2 cellular contexts compared by ENCODE assay signal in the genomic region with DNA sequence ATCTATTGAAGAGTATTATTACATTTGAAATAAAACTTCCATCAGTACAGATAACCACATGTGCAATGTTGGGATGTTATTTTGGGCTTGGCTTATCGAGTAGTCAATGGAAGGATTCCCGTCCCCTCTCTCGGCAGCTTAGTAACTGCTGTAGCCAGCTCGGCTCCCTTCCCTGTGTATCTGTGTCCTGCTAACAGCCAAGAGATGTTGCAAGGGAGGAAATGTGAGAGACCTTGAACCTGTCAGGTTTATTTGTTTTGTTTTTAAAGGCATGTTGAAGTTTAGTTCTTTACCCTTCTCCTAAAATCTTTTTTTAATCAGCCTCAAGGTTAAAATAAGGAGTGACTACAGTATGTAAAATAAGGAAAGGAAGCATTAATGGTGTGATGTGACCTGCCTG.
TF ChIP-seq lines count a peak whose summit lies in the region.

No MANE protein-coding gene starts in this region.

TF ChIP-seq in GM23338, 12 proteins besides CTCF, POLR2A, EP300 and RAD21 (continues in another document):
- TF ChIP-seq ZNF114 (CRISPR knock-in tag; IDR thresholded peaks at IDR 0.05) (no peak), CREB1 (CRISPR knock-in tag; IDR thresholded peaks at IDR 0.05; ENCODE audit: low read depth) (no peak), EZH2 (IDR thresholded peaks at IDR 0.05; ENCODE audit: low read depth, unreplicated experiment) (no peak), POLR2AphosphoS5 (IDR thresholded peaks at IDR 0.05; ENCODE audit: low read depth) (no peak), EZH2phosphoT487 (IDR thresholded peaks at IDR 0.05; ENCODE audit: unreplicated experiment) (no peak), ZNF331 (CRISPR knock-in tag; IDR thresholded peaks at IDR 0.05; ENCODE audit: low read depth) (no peak), NANOG (IDR thresholded peaks at IDR 0.05; ENCODE audit: borderline replicate concordance) (no peak), JUNB (IDR thresholded peaks at IDR 0.05; ENCODE audit: unreplicated experiment) (no peak), STAT1 (IDR thresholded peaks at IDR 0.05; ENCODE audit: unreplicated experiment) (no peak)
- TF ChIP-seq, protein P1, sequence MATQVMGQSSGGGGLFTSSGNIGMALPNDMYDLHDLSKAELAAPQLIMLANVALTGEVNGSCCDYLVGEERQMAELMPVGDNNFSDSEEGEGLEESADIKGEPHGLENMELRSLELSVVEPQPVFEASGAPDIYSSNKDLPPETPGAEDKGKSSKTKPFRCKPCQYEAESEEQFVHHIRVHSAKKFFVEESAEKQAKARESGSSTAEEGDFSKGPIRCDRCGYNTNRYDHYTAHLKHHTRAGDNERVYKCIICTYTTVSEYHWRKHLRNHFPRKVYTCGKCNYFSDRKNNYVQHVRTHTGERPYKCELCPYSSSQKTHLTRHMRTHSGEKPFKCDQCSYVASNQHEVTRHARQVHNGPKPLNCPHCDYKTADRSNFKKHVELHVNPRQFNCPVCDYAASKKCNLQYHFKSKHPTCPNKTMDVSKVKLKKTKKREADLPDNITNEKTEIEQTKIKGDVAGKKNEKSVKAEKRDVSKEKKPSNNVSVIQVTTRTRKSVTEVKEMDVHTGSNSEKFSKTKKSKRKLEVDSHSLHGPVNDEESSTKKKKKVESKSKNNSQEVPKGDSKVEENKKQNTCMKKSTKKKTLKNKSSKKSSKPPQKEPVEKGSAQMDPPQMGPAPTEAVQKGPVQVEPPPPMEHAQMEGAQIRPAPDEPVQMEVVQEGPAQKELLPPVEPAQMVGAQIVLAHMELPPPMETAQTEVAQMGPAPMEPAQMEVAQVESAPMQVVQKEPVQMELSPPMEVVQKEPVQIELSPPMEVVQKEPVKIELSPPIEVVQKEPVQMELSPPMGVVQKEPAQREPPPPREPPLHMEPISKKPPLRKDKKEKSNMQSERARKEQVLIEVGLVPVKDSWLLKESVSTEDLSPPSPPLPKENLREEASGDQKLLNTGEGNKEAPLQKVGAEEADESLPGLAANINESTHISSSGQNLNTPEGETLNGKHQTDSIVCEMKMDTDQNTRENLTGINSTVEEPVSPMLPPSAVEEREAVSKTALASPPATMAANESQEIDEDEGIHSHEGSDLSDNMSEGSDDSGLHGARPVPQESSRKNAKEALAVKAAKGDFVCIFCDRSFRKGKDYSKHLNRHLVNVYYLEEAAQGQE (IDR thresholded peaks at IDR 0.05; ENCODE audit: unreplicated experiment): no peak
- TF ChIP-seq, protein P2, sequence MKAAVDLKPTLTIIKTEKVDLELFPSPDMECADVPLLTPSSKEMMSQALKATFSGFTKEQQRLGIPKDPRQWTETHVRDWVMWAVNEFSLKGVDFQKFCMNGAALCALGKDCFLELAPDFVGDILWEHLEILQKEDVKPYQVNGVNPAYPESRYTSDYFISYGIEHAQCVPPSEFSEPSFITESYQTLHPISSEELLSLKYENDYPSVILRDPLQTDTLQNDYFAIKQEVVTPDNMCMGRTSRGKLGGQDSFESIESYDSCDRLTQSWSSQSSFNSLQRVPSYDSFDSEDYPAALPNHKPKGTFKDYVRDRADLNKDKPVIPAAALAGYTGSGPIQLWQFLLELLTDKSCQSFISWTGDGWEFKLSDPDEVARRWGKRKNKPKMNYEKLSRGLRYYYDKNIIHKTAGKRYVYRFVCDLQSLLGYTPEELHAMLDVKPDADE (IDR thresholded peaks at IDR 0.05): no peak

TF ChIP-seq in K562, 482 proteins besides CTCF, POLR2A, EP300 and RAD21:
- TF ChIP-seq POLR3G (IDR thresholded peaks at IDR 0.05; ENCODE audit: extremely low read depth, insufficient read length, insufficient replicate concordance) (no peak), CBFB (CRISPR knock-in tag; IDR thresholded peaks at IDR 0.05) (no peak), GATAD2B (IDR thresholded peaks at IDR 0.05; ENCODE audit: borderline replicate concordance) (no peak), FOXM1 (IDR thresholded peaks at IDR 0.05; ENCODE audit: low read depth) (no peak), FOXM1 (CRISPR knock-in tag; IDR thresholded peaks at IDR 0.05; ENCODE audit: low read depth) (no peak), BCOR (IDR thresholded peaks at IDR 0.05) (no peak), SMAD4 (CRISPR knock-in tag; conservative IDR thresholded peaks at IDR 0.05) (no peak), PPARD (CRISPR knock-in tag; IDR thresholded peaks at IDR 0.05) (no peak), MED1 (CRISPR knock-in tag; IDR thresholded peaks at IDR 0.05; ENCODE audit: borderline replicate concordance) (no peak), ZNF143 (CRISPR knock-in tag; IDR thresholded peaks at IDR 0.05) (no peak), CCNT2 (IDR thresholded peaks at IDR 0.05; ENCODE audit: borderline replicate concordance, extremely low read depth, insufficient read length, low read depth, low read length) (no peak)
- TF ChIP-seq, protein P3, sequence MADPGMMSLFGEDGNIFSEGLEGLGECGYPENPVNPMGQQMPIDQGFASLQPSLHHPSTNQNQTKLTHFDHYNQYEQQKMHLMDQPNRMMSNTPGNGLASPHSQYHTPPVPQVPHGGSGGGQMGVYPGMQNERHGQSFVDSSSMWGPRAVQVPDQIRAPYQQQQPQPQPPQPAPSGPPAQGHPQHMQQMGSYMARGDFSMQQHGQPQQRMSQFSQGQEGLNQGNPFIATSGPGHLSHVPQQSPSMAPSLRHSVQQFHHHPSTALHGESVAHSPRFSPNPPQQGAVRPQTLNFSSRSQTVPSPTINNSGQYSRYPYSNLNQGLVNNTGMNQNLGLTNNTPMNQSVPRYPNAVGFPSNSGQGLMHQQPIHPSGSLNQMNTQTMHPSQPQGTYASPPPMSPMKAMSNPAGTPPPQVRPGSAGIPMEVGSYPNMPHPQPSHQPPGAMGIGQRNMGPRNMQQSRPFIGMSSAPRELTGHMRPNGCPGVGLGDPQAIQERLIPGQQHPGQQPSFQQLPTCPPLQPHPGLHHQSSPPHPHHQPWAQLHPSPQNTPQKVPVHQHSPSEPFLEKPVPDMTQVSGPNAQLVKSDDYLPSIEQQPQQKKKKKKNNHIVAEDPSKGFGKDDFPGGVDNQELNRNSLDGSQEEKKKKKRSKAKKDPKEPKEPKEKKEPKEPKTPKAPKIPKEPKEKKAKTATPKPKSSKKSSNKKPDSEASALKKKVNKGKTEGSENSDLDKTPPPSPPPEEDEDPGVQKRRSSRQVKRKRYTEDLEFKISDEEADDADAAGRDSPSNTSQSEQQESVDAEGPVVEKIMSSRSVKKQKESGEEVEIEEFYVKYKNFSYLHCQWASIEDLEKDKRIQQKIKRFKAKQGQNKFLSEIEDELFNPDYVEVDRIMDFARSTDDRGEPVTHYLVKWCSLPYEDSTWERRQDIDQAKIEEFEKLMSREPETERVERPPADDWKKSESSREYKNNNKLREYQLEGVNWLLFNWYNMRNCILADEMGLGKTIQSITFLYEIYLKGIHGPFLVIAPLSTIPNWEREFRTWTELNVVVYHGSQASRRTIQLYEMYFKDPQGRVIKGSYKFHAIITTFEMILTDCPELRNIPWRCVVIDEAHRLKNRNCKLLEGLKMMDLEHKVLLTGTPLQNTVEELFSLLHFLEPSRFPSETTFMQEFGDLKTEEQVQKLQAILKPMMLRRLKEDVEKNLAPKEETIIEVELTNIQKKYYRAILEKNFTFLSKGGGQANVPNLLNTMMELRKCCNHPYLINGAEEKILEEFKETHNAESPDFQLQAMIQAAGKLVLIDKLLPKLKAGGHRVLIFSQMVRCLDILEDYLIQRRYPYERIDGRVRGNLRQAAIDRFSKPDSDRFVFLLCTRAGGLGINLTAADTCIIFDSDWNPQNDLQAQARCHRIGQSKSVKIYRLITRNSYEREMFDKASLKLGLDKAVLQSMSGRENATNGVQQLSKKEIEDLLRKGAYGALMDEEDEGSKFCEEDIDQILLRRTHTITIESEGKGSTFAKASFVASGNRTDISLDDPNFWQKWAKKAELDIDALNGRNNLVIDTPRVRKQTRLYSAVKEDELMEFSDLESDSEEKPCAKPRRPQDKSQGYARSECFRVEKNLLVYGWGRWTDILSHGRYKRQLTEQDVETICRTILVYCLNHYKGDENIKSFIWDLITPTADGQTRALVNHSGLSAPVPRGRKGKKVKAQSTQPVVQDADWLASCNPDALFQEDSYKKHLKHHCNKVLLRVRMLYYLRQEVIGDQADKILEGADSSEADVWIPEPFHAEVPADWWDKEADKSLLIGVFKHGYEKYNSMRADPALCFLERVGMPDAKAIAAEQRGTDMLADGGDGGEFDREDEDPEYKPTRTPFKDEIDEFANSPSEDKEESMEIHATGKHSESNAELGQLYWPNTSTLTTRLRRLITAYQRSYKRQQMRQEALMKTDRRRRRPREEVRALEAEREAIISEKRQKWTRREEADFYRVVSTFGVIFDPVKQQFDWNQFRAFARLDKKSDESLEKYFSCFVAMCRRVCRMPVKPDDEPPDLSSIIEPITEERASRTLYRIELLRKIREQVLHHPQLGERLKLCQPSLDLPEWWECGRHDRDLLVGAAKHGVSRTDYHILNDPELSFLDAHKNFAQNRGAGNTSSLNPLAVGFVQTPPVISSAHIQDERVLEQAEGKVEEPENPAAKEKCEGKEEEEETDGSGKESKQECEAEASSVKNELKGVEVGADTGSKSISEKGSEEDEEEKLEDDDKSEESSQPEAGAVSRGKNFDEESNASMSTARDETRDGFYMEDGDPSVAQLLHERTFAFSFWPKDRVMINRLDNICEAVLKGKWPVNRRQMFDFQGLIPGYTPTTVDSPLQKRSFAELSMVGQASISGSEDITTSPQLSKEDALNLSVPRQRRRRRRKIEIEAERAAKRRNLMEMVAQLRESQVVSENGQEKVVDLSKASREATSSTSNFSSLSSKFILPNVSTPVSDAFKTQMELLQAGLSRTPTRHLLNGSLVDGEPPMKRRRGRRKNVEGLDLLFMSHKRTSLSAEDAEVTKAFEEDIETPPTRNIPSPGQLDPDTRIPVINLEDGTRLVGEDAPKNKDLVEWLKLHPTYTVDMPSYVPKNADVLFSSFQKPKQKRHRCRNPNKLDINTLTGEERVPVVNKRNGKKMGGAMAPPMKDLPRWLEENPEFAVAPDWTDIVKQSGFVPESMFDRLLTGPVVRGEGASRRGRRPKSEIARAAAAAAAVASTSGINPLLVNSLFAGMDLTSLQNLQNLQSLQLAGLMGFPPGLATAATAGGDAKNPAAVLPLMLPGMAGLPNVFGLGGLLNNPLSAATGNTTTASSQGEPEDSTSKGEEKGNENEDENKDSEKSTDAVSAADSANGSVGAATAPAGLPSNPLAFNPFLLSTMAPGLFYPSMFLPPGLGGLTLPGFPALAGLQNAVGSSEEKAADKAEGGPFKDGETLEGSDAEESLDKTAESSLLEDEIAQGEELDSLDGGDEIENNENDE (IDR thresholded peaks at IDR 0.05; ENCODE audit: low read depth, low read length): no peak
- TF ChIP-seq, protein P4, sequence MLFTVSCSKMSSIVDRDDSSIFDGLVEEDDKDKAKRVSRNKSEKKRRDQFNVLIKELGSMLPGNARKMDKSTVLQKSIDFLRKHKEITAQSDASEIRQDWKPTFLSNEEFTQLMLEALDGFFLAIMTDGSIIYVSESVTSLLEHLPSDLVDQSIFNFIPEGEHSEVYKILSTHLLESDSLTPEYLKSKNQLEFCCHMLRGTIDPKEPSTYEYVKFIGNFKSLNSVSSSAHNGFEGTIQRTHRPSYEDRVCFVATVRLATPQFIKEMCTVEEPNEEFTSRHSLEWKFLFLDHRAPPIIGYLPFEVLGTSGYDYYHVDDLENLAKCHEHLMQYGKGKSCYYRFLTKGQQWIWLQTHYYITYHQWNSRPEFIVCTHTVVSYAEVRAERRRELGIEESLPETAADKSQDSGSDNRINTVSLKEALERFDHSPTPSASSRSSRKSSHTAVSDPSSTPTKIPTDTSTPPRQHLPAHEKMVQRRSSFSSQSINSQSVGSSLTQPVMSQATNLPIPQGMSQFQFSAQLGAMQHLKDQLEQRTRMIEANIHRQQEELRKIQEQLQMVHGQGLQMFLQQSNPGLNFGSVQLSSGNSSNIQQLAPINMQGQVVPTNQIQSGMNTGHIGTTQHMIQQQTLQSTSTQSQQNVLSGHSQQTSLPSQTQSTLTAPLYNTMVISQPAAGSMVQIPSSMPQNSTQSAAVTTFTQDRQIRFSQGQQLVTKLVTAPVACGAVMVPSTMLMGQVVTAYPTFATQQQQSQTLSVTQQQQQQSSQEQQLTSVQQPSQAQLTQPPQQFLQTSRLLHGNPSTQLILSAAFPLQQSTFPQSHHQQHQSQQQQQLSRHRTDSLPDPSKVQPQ (CRISPR knock-in tag; IDR thresholded peaks at IDR 0.05; ENCODE audit: borderline replicate concordance): no peak
